In the genomic region with DNA sequence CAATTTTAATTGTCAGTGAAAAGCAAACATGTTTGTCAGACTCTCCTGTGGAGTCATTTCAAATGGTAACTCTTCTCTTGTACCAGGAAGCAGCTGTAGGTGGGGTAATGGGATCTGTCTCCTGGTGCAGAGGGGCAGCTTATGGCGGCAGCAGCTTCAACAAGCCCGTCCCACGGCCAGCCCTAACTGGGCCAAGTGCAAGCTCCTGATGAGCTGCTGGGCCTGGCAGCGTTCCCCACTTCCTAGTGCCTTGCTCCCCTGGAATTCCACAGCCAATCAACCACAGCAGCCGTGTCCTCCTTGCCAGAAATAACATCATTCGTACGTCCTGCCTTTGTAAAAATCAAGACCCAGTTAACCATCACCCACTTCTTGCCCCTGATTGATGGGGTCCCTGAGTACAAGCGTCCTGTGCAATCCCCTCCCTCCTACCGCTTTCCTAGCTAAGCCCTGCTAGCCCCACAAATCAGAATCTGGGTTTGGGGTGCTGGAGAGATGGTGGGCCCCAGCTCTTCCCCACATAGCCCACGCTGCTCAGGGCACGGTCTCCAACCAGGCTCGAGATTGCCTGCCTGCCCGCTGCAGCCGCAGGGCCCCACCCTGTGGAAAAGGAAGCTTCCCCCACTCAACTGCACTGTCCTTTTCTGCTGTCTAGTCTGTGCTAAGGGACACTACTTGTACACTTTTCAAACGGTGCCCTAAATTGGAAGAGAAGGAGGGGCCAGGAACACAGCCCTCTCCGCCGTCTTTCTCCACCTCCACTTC, we compare ENCODE assay signal across 10 cellular contexts.
DNase-seq lines count a peak whose midpoint lies in the region; ATAC-seq and TF ChIP-seq lines count a peak whose summit lies in the region.
"Had no signal": no experiment of that assay in that cellular context is flagged by ENCODE, and none has a peak within 500 bp of the region (broad histone marks: within the 10 kb centered on the region; RNA-seq: fewer than 3 reads in every experiment).

No MANE protein-coding gene starts in this region.

- H3K9me3 ChIP-seq in T-helper 17 cell (ENCODE audit: control insufficient read depth, low read length, poor library complexity, severe bottlenecking) (no peaks in the 10 kb centered on the region), right atrium auricular region (no peaks in the 10 kb centered on the region), mesenchymal stem cell (ENCODE audit: control insufficient read depth, low read length) (no peaks in the 10 kb centered on the region)

- no peak for ATAC-seq in activated CD8-positive, alpha-beta T cell treated with anti-CD3 and anti-CD28 coated beads, Interleukin-2, amount 10 ng/mL, durations not matched to agents 7 days and 5 days
- ATAC-seq in activated CD8-positive, alpha-beta T cell treated with anti-CD3 and anti-CD28 coated beads for 36 hours = no peak
- ATAC-seq in T-helper 17 cell (no peak), HG03342 (IDR thresholded peaks at IDR 0.05; ENCODE audit: unreplicated experiment) (no peak)

- H2BK120ac ChIP-seq in mesenchymal stem cell (ENCODE audit: low read depth, low read length) = no peak overlapping the region

- H3K79me1 ChIP-seq in mesenchymal stem cell (replicated peaks; ENCODE audit: low read length, poor library complexity, severe bottlenecking) = no peaks in the 10 kb centered on the region

- DNase-seq in activated CD8-positive, alpha-beta T cell treated with anti-CD3 and anti-CD28 coated beads, Interleukin-2, amount 10 ng/mL, durations not matched to agents 7 days and 5 days = no peak
- no peak for DNase-seq in activated CD8-positive, alpha-beta T cell treated with anti-CD3 and anti-CD28 coated beads for 36 hours
- DNase-seq in T-helper 17 cell (no peak), right atrium auricular region (ENCODE audit: low spot score) (peak; percentile 70), skeletal muscle cell (ENCODE audit: low read depth) (peak; percentile 27), mesenchymal stem cell (no peak), amniotic stem cell (lab: John Stamatoyannopoulos, UW) (no peak)
- DNase-seq: HCEC 1CT had no signal

- H3K27ac Mint-ChIP-seq in activated CD8-positive, alpha-beta T cell treated with anti-CD3 and anti-CD28 coated beads, Interleukin-2, amount 10 ng/mL, durations not matched to agents 7 days and 5 days = no peak overlapping the region
- no peak overlapping the region for H3K27ac Mint-ChIP-seq in activated CD8-positive, alpha-beta T cell treated with anti-CD3 and anti-CD28 coated beads for 36 hours
- H3K27ac Mint-ChIP-seq in T-helper 17 cell = peak overlapping the region; percentile 97

- H3K27ac ChIP-seq in right atrium auricular region (peak overlapping the region in 1 of 2 donors; percentile 34), mesenchymal stem cell (ENCODE audit: low read length, poor library complexity, severe bottlenecking) (no peak overlapping the region)

- no peak overlapping the region for H2AK5ac ChIP-seq in mesenchymal stem cell (ENCODE audit: low read length, severe bottlenecking)

- no peak overlapping the region for H3K4me3 ChIP-seq in right atrium auricular region
- H3K4me3 ChIP-seq in skeletal muscle cell (ENCODE audit: low read depth, low read length) = no peak overlapping the region
- peak overlapping the region in 1 of 2 experiments; percentile 80 for H3K4me3 ChIP-seq in mesenchymal stem cell (ENCODE audit: insufficient read depth in 1 of 2, low read depth in 1 of 2, low read length in 2 of 2)

- H3K4me1 ChIP-seq in right atrium auricular region (peaks cover 0 to 30% of the 10 kb centered on the region in 2 donors), mesenchymal stem cell (ENCODE audit: control insufficient read depth, insufficient read depth, low read depth, low read length) (peaks cover 30% of the 10 kb centered on the region)

- no peak overlapping the region for H2BK15ac ChIP-seq in mesenchymal stem cell (ENCODE audit: low read depth, poor library complexity, severe bottlenecking)

- H2BK5ac ChIP-seq in mesenchymal stem cell (ENCODE audit: low read depth, low read length, poor library complexity, severe bottlenecking) = no peak overlapping the region

- H3K27me3 ChIP-seq in right atrium auricular region (no peaks in the 10 kb centered on the region), mesenchymal stem cell (ENCODE audit: control insufficient read depth in 1 of 2, insufficient read depth in 1 of 2, low read length in 2 of 2) (peaks cover 29 to 56% of the 10 kb centered on the region in 2 experiments)

- H3K36me3 Mint-ChIP-seq in activated CD8-positive, alpha-beta T cell treated with anti-CD3 and anti-CD28 coated beads, Interleukin-2, amount 10 ng/mL, durations not matched to agents 7 days and 5 days (ENCODE audit: low read depth) = no peaks in the 10 kb centered on the region
- no peaks in the 10 kb centered on the region for H3K36me3 Mint-ChIP-seq in activated CD8-positive, alpha-beta T cell treated with anti-CD3 and anti-CD28 coated beads for 36 hours (ENCODE audit: low read depth)
- H3K36me3 Mint-ChIP-seq in T-helper 17 cell (ENCODE audit: low read depth) = no peaks in the 10 kb centered on the region
- H3K36me3 Mint-ChIP-seq: CD14-positive monocyte had no signal

- no peak overlapping the region for H3K18ac ChIP-seq in mesenchymal stem cell (ENCODE audit: low read depth in 1 of 2, low read length in 2 of 2)

- H4K8ac ChIP-seq in mesenchymal stem cell (ENCODE audit: low read length) = no peak overlapping the region

- CTCF ChIA-PET in activated CD8-positive, alpha-beta T cell treated with anti-CD3 and anti-CD28 coated beads, Interleukin-2, amount 10 ng/mL, durations not matched to agents 7 days and 5 days (lab: Charles Lee) = interaction anchor here (0.6 to 16.0 kb wide), 3 partner anchors 13 to 353 kb away, joined by 3 to 655 read pairs (median 62); no protein-coding TSS in a partner anchor
- CTCF ChIA-PET in activated CD8-positive, alpha-beta T cell treated with anti-CD3 and anti-CD28 coated beads for 36 hours (lab: Charles Lee) = interaction anchor here (1.9 to 14.9 kb wide), 6 partner anchors 7 to 387 kb away, joined by 3 to 634 read pairs (median 16); no protein-coding TSS in a partner anchor

- H3K36me3 ChIP-seq in right atrium auricular region = no peaks in the 10 kb centered on the region
- H3K36me3 ChIP-seq in mesenchymal stem cell (ENCODE audit: control insufficient read depth in 1 of 2, insufficient read depth in 2 of 2, low read depth in 1 of 2, low read length in 2 of 2) = no peaks in the 10 kb centered on the region

- peaks cover 18% of the 10 kb centered on the region for H3K4me1 Mint-ChIP-seq in activated CD8-positive, alpha-beta T cell treated with anti-CD3 and anti-CD28 coated beads, Interleukin-2, amount 10 ng/mL, durations not matched to agents 7 days and 5 days (ENCODE audit: low read depth)
- peaks cover 9% of the 10 kb centered on the region for H3K4me1 Mint-ChIP-seq in activated CD8-positive, alpha-beta T cell treated with anti-CD3 and anti-CD28 coated beads for 36 hours (ENCODE audit: low read depth)
- H3K4me1 Mint-ChIP-seq in T-helper 17 cell = peaks cover 9% of the 10 kb centered on the region

- WGBS in mesenchymal stem cell = 83% methylated on average over 15 of the region's 17 CpGs

- TF ChIP-seq CTCF in activated CD8-positive, alpha-beta T cell treated with anti-CD3 and anti-CD28 coated beads for 36 hours (IDR thresholded peaks at IDR 0.05) = no peak
- no peak for TF ChIP-seq CTCF in right atrium auricular region (IDR thresholded peaks at IDR 0.05)

- H2AFZ ChIP-seq in mesenchymal stem cell (ENCODE audit: low read depth, low read length) = no peak overlapping the region

- no peak overlapping the region for H4K91ac ChIP-seq in mesenchymal stem cell (ENCODE audit: low read length)

- no peaks in the 10 kb centered on the region for H3K27me3 Mint-ChIP-seq in activated CD8-positive, alpha-beta T cell treated with anti-CD3 and anti-CD28 coated beads, Interleukin-2, amount 10 ng/mL, durations not matched to agents 7 days and 5 days (ENCODE audit: low read depth)
- no peaks in the 10 kb centered on the region for H3K27me3 Mint-ChIP-seq in activated CD8-positive, alpha-beta T cell treated with anti-CD3 and anti-CD28 coated beads for 36 hours
- peaks cover 7% of the 10 kb centered on the region for H3K27me3 Mint-ChIP-seq in T-helper 17 cell

- H3K4ac ChIP-seq in mesenchymal stem cell (ENCODE audit: low read depth in 1 of 2, low read length in 2 of 2) = no peak overlapping the region

- peak overlapping the region; percentile 81 for H3K4me3 Mint-ChIP-seq in activated CD8-positive, alpha-beta T cell treated with anti-CD3 and anti-CD28 coated beads, Interleukin-2, amount 10 ng/mL, durations not matched to agents 7 days and 5 days
- H3K4me3 Mint-ChIP-seq in activated CD8-positive, alpha-beta T cell treated with anti-CD3 and anti-CD28 coated beads for 36 hours = no peak overlapping the region
- peak overlapping the region; percentile 96 for H3K4me3 Mint-ChIP-seq in T-helper 17 cell

- no peak overlapping the region for H2BK12ac ChIP-seq in mesenchymal stem cell (ENCODE audit: low read length in 2 of 2)

- POLR2A ChIA-PET in activated CD8-positive, alpha-beta T cell treated with anti-CD3 and anti-CD28 coated beads, Interleukin-2, amount 10 ng/mL, durations not matched to agents 7 days and 5 days (lab: Charles Lee) = interaction anchor here (1.4 to 2.7 kb wide), 2 partner anchors 66 to 353 kb away, joined by 3 to 13 read pairs; a partner anchor contains a TSS
- POLR2A ChIA-PET in activated CD8-positive, alpha-beta T cell treated with anti-CD3 and anti-CD28 coated beads for 36 hours (lab: Charles Lee) = no interaction called here

- no peak overlapping the region for H3K4me2 ChIP-seq in mesenchymal stem cell (ENCODE audit: low read length, poor library complexity, severe bottlenecking)

- H3K23ac ChIP-seq in mesenchymal stem cell (ENCODE audit: low read length in 2 of 2) = peak overlapping the region in 1 of 2 experiments; percentile 9

- intact Hi-C loops in activated CD8-positive, alpha-beta T cell treated with anti-CD3 and anti-CD28 coated beads for 36 hours (cut with micrococcal nuclease) = no loop called here

- H3K9ac ChIP-seq in mesenchymal stem cell (ENCODE audit: low read length) = no peak overlapping the region

- H3K9me3 Mint-ChIP-seq in activated CD8-positive, alpha-beta T cell treated with anti-CD3 and anti-CD28 coated beads, Interleukin-2, amount 10 ng/mL, durations not matched to agents 7 days and 5 days (ENCODE audit: insufficient read depth) = no peaks in the 10 kb centered on the region
- H3K9me3 Mint-ChIP-seq in activated CD8-positive, alpha-beta T cell treated with anti-CD3 and anti-CD28 coated beads for 36 hours = no peaks in the 10 kb centered on the region

- no peak overlapping the region for H3K14ac ChIP-seq in mesenchymal stem cell (ENCODE audit: low read length in 2 of 2)

Comparison
In these comparisons a context has a peak if more than half of its experiments do, and no peak if none do; other contexts are left out.
1. DNase-seq: peak in right atrium auricular region (single experiment) and skeletal muscle cell (single experiment); none in activated CD8-positive, alpha-beta T cell treated with anti-CD3 and anti-CD28 coated beads, Interleukin-2, amount 10 ng/mL, durations not matched to agents 7 days and 5 days (single experiment), activated CD8-positive, alpha-beta T cell treated with anti-CD3 and anti-CD28 coated beads for 36 hours (single experiment), T-helper 17 cell (0 of 3), mesenchymal stem cell (single experiment) and amniotic stem cell (single experiment).